ENCODE assay signal across 1 cellular context in the genomic region with DNA sequence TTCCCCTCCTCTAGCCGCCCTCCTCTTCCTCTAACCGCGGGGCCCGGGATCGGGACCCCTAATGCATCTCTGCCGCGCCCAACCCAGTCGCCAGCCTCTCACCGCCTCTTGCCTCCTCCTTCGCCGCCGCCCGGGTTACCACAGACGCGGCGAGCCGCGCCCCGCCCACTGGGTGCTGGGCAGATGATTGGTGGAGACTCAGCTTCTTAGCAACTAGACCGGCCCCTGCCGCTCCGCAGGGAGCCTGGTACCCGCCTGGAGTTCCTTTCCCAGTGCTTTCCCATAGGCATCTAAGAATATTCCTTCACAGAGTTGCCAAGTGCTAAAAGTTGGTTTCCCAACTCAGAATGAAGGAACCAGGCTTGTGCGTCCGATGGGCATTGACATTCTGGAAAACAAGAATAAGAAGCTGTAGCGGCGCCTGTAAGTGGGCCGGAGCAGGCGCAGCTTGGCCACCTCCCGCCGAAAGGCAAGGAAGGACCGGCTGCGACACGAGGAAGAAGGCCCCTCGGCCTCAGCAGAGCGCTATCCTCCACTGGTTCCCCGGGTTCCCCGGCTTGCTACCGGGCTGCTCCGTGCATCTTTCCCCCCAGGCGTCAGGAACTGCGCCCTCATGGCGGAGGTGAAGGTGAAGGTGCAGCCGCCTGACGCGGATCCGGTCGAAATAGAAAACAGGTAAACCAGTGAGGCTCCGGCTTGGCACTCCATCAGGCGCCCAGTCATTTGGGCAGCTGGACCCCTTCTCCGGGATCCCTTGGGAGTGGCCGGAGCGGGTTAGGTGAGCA.
TF ChIP-seq lines count a peak whose summit lies in the region.

A gene (minus strand): TSS at position 137 of the 785 bp plus-strand sequence. CDS start 1,672 bp downstream, outside the sequence.
A gene with protein sequence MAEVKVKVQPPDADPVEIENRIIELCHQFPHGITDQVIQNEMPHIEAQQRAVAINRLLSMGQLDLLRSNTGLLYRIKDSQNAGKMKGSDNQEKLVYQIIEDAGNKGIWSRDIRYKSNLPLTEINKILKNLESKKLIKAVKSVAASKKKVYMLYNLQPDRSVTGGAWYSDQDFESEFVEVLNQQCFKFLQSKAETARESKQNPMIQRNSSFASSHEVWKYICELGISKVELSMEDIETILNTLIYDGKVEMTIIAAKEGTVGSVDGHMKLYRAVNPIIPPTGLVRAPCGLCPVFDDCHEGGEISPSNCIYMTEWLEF (plus strand): TSS at position 497 of the 785 bp plus-strand sequence. CDS start 117 bp downstream, at position 614.

TF ChIP-seq in K562, 482 proteins besides CTCF, POLR2A, EP300 and RAD21 (continued from another document and continues in another):
- TF ChIP-seq, protein P1, sequence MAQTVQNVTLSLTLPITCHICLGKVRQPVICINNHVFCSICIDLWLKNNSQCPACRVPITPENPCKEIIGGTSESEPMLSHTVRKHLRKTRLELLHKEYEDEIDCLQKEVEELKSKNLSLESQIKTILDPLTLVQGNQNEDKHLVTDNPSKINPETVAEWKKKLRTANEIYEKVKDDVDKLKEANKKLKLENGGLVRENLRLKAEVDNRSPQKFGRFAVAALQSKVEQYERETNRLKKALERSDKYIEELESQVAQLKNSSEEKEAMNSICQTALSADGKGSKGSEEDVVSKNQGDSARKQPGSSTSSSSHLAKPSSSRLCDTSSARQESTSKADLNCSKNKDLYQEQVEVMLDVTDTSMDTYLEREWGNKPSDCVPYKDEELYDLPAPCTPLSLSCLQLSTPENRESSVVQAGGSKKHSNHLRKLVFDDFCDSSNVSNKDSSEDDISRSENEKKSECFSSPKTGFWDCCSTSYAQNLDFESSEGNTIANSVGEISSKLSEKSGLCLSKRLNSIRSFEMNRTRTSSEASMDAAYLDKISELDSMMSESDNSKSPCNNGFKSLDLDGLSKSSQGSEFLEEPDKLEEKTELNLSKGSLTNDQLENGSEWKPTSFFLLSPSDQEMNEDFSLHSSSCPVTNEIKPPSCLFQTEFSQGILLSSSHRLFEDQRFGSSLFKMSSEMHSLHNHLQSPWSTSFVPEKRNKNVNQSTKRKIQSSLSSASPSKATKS (CRISPR knock-in tag; IDR thresholded peaks at IDR 0.05): no peak
- TF ChIP-seq TRIM28 (IDR thresholded peaks at IDR 0.05): peak; percentile 54; the same call in 1 of the 2 replicates
- no peak for TF ChIP-seq ZNF197 (CRISPR knock-in tag; IDR thresholded peaks at IDR 0.05; ENCODE audit: low read depth)
- no peak for TF ChIP-seq BMI1 (IDR thresholded peaks at IDR 0.05; ENCODE audit: low read length)
- TF ChIP-seq, protein P2, sequence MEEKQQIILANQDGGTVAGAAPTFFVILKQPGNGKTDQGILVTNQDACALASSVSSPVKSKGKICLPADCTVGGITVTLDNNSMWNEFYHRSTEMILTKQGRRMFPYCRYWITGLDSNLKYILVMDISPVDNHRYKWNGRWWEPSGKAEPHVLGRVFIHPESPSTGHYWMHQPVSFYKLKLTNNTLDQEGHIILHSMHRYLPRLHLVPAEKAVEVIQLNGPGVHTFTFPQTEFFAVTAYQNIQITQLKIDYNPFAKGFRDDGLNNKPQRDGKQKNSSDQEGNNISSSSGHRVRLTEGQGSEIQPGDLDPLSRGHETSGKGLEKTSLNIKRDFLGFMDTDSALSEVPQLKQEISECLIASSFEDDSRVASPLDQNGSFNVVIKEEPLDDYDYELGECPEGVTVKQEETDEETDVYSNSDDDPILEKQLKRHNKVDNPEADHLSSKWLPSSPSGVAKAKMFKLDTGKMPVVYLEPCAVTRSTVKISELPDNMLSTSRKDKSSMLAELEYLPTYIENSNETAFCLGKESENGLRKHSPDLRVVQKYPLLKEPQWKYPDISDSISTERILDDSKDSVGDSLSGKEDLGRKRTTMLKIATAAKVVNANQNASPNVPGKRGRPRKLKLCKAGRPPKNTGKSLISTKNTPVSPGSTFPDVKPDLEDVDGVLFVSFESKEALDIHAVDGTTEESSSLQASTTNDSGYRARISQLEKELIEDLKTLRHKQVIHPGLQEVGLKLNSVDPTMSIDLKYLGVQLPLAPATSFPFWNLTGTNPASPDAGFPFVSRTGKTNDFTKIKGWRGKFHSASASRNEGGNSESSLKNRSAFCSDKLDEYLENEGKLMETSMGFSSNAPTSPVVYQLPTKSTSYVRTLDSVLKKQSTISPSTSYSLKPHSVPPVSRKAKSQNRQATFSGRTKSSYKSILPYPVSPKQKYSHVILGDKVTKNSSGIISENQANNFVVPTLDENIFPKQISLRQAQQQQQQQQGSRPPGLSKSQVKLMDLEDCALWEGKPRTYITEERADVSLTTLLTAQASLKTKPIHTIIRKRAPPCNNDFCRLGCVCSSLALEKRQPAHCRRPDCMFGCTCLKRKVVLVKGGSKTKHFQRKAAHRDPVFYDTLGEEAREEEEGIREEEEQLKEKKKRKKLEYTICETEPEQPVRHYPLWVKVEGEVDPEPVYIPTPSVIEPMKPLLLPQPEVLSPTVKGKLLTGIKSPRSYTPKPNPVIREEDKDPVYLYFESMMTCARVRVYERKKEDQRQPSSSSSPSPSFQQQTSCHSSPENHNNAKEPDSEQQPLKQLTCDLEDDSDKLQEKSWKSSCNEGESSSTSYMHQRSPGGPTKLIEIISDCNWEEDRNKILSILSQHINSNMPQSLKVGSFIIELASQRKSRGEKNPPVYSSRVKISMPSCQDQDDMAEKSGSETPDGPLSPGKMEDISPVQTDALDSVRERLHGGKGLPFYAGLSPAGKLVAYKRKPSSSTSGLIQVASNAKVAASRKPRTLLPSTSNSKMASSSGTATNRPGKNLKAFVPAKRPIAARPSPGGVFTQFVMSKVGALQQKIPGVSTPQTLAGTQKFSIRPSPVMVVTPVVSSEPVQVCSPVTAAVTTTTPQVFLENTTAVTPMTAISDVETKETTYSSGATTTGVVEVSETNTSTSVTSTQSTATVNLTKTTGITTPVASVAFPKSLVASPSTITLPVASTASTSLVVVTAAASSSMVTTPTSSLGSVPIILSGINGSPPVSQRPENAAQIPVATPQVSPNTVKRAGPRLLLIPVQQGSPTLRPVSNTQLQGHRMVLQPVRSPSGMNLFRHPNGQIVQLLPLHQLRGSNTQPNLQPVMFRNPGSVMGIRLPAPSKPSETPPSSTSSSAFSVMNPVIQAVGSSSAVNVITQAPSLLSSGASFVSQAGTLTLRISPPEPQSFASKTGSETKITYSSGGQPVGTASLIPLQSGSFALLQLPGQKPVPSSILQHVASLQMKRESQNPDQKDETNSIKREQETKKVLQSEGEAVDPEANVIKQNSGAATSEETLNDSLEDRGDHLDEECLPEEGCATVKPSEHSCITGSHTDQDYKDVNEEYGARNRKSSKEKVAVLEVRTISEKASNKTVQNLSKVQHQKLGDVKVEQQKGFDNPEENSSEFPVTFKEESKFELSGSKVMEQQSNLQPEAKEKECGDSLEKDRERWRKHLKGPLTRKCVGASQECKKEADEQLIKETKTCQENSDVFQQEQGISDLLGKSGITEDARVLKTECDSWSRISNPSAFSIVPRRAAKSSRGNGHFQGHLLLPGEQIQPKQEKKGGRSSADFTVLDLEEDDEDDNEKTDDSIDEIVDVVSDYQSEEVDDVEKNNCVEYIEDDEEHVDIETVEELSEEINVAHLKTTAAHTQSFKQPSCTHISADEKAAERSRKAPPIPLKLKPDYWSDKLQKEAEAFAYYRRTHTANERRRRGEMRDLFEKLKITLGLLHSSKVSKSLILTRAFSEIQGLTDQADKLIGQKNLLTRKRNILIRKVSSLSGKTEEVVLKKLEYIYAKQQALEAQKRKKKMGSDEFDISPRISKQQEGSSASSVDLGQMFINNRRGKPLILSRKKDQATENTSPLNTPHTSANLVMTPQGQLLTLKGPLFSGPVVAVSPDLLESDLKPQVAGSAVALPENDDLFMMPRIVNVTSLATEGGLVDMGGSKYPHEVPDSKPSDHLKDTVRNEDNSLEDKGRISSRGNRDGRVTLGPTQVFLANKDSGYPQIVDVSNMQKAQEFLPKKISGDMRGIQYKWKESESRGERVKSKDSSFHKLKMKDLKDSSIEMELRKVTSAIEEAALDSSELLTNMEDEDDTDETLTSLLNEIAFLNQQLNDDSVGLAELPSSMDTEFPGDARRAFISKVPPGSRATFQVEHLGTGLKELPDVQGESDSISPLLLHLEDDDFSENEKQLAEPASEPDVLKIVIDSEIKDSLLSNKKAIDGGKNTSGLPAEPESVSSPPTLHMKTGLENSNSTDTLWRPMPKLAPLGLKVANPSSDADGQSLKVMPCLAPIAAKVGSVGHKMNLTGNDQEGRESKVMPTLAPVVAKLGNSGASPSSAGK (IDR thresholded peaks at IDR 0.05): no peak
- TF ChIP-seq SNRNP70 (optimal IDR thresholded peaks at IDR 0.05; ENCODE audit: low read depth, low read length): no peak
- TF ChIP-seq, protein P3, sequence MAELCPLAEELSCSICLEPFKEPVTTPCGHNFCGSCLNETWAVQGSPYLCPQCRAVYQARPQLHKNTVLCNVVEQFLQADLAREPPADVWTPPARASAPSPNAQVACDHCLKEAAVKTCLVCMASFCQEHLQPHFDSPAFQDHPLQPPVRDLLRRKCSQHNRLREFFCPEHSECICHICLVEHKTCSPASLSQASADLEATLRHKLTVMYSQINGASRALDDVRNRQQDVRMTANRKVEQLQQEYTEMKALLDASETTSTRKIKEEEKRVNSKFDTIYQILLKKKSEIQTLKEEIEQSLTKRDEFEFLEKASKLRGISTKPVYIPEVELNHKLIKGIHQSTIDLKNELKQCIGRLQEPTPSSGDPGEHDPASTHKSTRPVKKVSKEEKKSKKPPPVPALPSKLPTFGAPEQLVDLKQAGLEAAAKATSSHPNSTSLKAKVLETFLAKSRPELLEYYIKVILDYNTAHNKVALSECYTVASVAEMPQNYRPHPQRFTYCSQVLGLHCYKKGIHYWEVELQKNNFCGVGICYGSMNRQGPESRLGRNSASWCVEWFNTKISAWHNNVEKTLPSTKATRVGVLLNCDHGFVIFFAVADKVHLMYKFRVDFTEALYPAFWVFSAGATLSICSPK (IDR thresholded peaks at IDR 0.05; ENCODE audit: borderline replicate concordance): no peak
- no peak for TF ChIP-seq KLF1 (tag; IDR thresholded peaks at IDR 0.05)
- no peak for TF ChIP-seq ZNF224 (CRISPR knock-in tag; IDR thresholded peaks at IDR 0.05)
- peak; percentile 98 for TF ChIP-seq SIN3B (IDR thresholded peaks at IDR 0.05; ENCODE audit: low read depth)
- no peak for TF ChIP-seq U2AF2 (optimal IDR thresholded peaks at IDR 0.05; ENCODE audit: low read depth, low read length)
- TF ChIP-seq, protein P4, sequence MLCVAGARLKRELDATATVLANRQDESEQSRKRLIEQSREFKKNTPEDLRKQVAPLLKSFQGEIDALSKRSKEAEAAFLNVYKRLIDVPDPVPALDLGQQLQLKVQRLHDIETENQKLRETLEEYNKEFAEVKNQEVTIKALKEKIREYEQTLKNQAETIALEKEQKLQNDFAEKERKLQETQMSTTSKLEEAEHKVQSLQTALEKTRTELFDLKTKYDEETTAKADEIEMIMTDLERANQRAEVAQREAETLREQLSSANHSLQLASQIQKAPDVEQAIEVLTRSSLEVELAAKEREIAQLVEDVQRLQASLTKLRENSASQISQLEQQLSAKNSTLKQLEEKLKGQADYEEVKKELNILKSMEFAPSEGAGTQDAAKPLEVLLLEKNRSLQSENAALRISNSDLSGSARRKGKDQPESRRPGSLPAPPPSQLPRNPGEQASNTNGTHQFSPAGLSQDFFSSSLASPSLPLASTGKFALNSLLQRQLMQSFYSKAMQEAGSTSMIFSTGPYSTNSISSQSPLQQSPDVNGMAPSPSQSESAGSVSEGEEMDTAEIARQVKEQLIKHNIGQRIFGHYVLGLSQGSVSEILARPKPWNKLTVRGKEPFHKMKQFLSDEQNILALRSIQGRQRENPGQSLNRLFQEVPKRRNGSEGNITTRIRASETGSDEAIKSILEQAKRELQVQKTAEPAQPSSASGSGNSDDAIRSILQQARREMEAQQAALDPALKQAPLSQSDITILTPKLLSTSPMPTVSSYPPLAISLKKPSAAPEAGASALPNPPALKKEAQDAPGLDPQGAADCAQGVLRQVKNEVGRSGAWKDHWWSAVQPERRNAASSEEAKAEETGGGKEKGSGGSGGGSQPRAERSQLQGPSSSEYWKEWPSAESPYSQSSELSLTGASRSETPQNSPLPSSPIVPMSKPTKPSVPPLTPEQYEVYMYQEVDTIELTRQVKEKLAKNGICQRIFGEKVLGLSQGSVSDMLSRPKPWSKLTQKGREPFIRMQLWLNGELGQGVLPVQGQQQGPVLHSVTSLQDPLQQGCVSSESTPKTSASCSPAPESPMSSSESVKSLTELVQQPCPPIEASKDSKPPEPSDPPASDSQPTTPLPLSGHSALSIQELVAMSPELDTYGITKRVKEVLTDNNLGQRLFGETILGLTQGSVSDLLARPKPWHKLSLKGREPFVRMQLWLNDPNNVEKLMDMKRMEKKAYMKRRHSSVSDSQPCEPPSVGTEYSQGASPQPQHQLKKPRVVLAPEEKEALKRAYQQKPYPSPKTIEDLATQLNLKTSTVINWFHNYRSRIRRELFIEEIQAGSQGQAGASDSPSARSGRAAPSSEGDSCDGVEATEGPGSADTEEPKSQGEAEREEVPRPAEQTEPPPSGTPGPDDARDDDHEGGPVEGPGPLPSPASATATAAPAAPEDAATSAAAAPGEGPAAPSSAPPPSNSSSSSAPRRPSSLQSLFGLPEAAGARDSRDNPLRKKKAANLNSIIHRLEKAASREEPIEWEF (CRISPR knock-in tag; IDR thresholded peaks at IDR 0.05): no peak
- no peak for TF ChIP-seq BRD4 (IDR thresholded peaks at IDR 0.05)
- no peak for TF ChIP-seq PCBP1 (IDR thresholded peaks at IDR 0.05; ENCODE audit: low read depth, low read length, poor library complexity, severe bottlenecking)
- TF ChIP-seq, protein P5, sequence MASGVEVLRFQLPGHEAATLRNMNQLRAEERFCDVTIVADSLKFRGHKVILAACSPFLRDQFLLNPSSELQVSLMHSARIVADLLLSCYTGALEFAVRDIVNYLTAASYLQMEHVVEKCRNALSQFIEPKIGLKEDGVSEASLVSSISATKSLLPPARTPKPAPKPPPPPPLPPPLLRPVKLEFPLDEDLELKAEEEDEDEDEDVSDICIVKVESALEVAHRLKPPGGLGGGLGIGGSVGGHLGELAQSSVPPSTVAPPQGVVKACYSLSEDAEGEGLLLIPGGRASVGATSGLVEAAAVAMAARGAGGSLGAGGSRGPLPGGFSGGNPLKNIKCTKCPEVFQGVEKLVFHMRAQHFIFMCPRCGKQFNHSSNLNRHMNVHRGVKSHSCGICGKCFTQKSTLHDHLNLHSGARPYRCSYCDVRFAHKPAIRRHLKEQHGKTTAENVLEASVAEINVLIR (CRISPR knock-in tag; IDR thresholded peaks at IDR 0.05): no peak
- TF ChIP-seq GTF2E2 (tag; IDR thresholded peaks at IDR 0.05): no peak
- no peak for TF ChIP-seq KLF6 (CRISPR knock-in tag; IDR thresholded peaks at IDR 0.05; ENCODE audit: borderline replicate concordance)
- TF ChIP-seq, protein P6, sequence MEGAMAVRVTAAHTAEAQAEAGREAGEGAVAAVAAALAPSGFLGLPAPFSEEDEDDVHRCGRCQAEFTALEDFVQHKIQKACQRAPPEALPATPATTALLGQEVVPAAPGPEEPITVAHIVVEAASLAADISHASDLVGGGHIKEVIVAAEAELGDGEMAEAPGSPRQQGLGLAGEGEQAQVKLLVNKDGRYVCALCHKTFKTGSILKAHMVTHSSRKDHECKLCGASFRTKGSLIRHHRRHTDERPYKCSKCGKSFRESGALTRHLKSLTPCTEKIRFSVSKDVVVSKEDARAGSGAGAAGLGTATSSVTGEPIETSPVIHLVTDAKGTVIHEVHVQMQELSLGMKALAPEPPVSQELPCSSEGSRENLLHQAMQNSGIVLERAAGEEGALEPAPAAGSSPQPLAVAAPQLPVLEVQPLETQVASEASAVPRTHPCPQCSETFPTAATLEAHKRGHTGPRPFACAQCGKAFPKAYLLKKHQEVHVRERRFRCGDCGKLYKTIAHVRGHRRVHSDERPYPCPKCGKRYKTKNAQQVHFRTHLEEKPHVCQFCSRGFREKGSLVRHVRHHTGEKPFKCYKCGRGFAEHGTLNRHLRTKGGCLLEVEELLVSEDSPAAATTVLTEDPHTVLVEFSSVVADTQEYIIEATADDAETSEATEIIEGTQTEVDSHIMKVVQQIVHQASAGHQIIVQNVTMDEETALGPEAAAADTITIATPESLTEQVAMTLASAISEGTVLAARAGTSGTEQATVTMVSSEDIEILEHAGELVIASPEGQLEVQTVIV (CRISPR knock-in tag; IDR thresholded peaks at IDR 0.05; ENCODE audit: borderline replicate concordance): no peak
- TF ChIP-seq ZKSCAN1 (IDR thresholded peaks at IDR 0.05; ENCODE audit: low read depth, low read length): 0 out of 2 replicates have a peak, but pooled peaks have one; percentile 25
